1 cellular context compared by ENCODE assay signal in the genomic region with DNA sequence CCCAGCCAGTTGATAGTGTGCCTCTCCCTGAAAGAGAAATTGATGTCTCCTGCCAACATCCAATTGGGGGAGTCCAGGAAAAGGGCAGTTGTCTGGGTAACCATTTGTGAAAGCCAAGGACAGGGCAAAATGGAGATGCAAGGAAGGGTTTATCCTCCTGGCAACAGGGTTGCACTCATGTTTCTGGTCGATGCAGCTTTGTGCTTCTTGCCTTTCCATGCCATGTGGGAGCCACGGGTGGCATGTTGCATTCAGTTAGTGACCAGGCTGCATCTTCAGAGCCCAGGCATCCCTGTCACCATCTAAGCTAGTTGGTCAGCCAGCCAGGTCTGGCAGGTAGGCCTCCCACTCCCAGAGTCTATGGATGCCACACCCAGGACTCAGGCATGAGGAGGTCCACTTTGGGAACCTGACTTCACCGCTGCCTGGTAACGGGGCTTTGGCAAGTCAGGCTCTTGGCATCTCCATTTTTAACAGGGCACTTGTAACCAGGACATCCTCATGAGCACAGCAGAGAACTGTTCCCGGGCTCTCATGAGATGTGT.
TF ChIP-seq lines count a peak whose summit lies in the region.

No MANE protein-coding gene starts in this region.

TF ChIP-seq in H1, 55 proteins besides CTCF, POLR2A, EP300 and RAD21:
- no peak for TF ChIP-seq JUND (IDR thresholded peaks at IDR 0.05; ENCODE audit: low read length)
- no peak for TF ChIP-seq CBX8 (IDR thresholded peaks at IDR 0.05; ENCODE audit: borderline replicate concordance, low read depth, low read length)
- TF ChIP-seq, protein P1, sequence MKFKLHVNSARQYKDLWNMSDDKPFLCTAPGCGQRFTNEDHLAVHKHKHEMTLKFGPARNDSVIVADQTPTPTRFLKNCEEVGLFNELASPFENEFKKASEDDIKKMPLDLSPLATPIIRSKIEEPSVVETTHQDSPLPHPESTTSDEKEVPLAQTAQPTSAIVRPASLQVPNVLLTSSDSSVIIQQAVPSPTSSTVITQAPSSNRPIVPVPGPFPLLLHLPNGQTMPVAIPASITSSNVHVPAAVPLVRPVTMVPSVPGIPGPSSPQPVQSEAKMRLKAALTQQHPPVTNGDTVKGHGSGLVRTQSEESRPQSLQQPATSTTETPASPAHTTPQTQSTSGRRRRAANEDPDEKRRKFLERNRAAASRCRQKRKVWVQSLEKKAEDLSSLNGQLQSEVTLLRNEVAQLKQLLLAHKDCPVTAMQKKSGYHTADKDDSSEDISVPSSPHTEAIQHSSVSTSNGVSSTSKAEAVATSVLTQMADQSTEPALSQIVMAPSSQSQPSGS (IDR thresholded peaks at IDR 0.05; ENCODE audit: low read length), result no peak
TF ChIP-seq in H1: peak in this region for 0.
